In the genomic region with DNA sequence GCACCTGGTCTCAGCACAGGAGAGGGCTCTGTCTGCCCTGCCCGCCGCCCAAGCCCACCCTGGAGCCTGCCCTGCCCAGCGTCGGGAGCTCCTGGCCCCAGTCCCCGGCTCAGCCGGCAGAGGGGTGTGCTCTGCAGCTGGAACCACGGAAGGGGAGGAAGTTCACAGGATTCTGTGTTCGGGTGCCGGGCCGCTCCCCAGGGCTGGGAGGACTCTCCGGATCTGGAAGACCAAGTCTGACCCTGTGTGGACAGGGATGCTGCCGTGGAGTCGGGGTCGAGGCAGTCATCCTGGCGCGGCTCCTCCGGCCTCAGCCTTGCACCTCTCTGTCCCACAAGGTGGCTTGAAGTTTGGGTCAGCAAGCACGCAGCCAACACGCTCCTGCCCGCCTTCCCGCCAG, we compare ENCODE assay signal across 28 cellular contexts.
"Had no signal": no experiment of that assay in that cellular context is flagged by ENCODE, and none has a peak within 500 bp of the region (broad histone marks: within the 10 kb centered on the region; RNA-seq: fewer than 3 reads in every experiment).

No MANE protein-coding gene starts in this region.

- H3K9ac ChIP-seq: parathyroid adenoma had no signal

- H3K4me3 ChIP-seq: ovary, psoas muscle, skin epidermis, smooth muscle cell, spleen, suprapubic skin, testis, tibial artery, transverse colon, upper lobe of right lung, uterus had no signal

- H3K27ac ChIP-seq: ovary, parathyroid adenoma, psoas muscle, skin epidermis, spleen, suprapubic skin, testis, tibial artery, transverse colon, upper lobe of right lung, uterus had no signal

- H3K36me3 ChIP-seq: ovary, suprapubic skin, tibial artery, transverse colon, upper lobe of right lung, uterus had no signal

- H2AFZ ChIP-seq: parathyroid adenoma had no signal

- ATAC-seq: naive thymus-derived CD8-positive, alpha-beta T cell; natural killer cell treated with Interleukin-12 subunit alpha and Interleukin-12 subunit beta and Interleukin-15 and Interleukin-18, amount 100 ng/mL, for 72 hours; psoas muscle; right cardiac atrium; sciatic nerve; stimulated activated memory B cell treated with anti-CD40 and anti-IgM and Interleukin-4, amounts not matched to agents 10 μg/mL and 1 μg/mL and 100 μg/mL, for 72 hours; stimulated activated naive CD8-positive, alpha-beta T cell treated with anti-CD3 and anti-CD28 coated beads, Interleukin-15, amount 100 ng/mL, for 72 hours; stimulated activated naive CD8-positive, alpha-beta T cell treated with anti-CD3 and anti-CD28 coated beads, Interleukin-15, Interleukin-2, amounts not matched to agents 100 U/mL and 50 U/mL, for 24 hours; upper lobe of right lung had no signal

- H3K4me1 ChIP-seq: parathyroid adenoma, psoas muscle, spleen, suprapubic skin, testis, tibial artery, transverse colon, upper lobe of right lung, uterus had no signal

- DNase-seq: naive thymus-derived CD8-positive, alpha-beta T cell; nephron progenitor cell; occipital lobe; ovary; posterior cingulate gyrus; psoas muscle; right cardiac atrium; spleen; stimulated activated CD4-positive, alpha-beta T cell treated with anti-CD3 and anti-CD28 coated beads, Interleukin-12 subunit alpha, Interleukin-12 subunit beta, amount 100 ng/mL, for 4 hours; stimulated activated CD4-positive, alpha-beta T cell treated with anti-CD3 and anti-CD28 coated beads, Interleukin-1b, Interleukin-23, amount 100 ng/mL, for 48 hours; stimulated activated CD4-positive, alpha-beta T cell treated with anti-CD3 and anti-CD28 coated beads, Interleukin-4, amount 100 ng/mL, for 1 hour; stimulated activated CD4-positive, alpha-beta T cell treated with anti-CD3 and anti-CD28 coated beads, Interleukin-4, amount 100 ng/mL, for 4 hours; stimulated activated CD8-positive, alpha-beta memory T cell treated with anti-CD3 and anti-CD28 coated beads, Interleukin-4, amount 100 ng/mL, for 48 hours; stimulated activated naive CD4-positive, alpha-beta T cell; stimulated activated naive CD8-positive, alpha-beta T cell treated with anti-CD3 and anti-CD28 coated beads, Interleukin-15, amount 100 ng/mL, for 72 hours; stimulated activated naive CD8-positive, alpha-beta T cell treated with anti-CD3 and anti-CD28 coated beads, Interleukin-15, Interleukin-2, amounts not matched to agents 100 U/mL and 50 U/mL, for 24 hours; testis; tibial artery; transverse colon; upper lobe of right lung; uterus had no signal

- H3K79me2 ChIP-seq: parathyroid adenoma had no signal

- H3K27me3 ChIP-seq: ovary, testis, transverse colon, upper lobe of right lung, uterus had no signal

- H3K4me2 ChIP-seq: smooth muscle cell had no signal

- H3K9me3 ChIP-seq: ovary, psoas muscle, spleen, suprapubic skin, testis, tibial artery, transverse colon, upper lobe of right lung, uterus had no signal
